ENCODE assay signal across 15 cellular contexts in the genomic region with DNA sequence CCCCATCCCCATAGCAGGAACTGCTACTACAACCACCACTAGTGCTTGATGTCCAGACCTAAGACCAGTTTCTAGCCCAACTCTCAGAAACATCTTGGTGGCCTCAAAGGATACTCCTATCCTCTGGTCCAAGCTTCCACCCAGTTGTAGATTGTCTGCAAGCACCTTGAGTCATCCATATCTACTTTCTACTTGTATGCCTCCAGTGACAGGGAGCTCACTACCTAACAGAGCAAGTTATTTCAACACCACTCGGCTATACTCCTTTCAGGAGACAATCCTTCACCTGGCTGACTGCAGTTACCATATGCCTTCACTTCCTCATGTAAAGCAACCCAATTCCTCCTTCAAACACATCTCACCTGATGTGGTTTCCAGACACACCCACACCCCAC. TPM values are rescaled to one million over a fixed set of nuclear protein-coding genes. Genes with fewer than 3 reads are reported as not detected.
DNase-seq lines count a peak whose midpoint lies in the region; ATAC-seq, FAIRE-seq and TF ChIP-seq lines count a peak whose summit lies in the region.
"Had no signal": no experiment of that assay in that cellular context is flagged by ENCODE, and none has a peak within 500 bp of the region (broad histone marks: within the 10 kb centered on the region; RNA-seq: fewer than 3 reads in every experiment).

No MANE protein-coding gene starts in this region.

- H3K9ac ChIP-seq in HepG2 (ENCODE audit: insufficient read depth, low read depth, low read length), result no peak overlapping the region
- H3K9ac ChIP-seq: parathyroid adenoma had no signal

- CTCF ChIA-PET in HepG2 (lab: Yijun Ruan, JAX; ENCODE audit: low intra/inter-chr PET ratio, low total read pairs), result no interaction called here
- CTCF ChIA-PET in WTC11 (lab: Charles Lee), result interaction anchor here (1.2 to 1.5 kb wide), 2 partner anchors 32 to 37 kb away, joined by 5 to 6 read pairs; no protein-coding TSS in a partner anchor

- FAIRE-seq in HepG2 (lab: Jason Lieb, UNC), result no peak
- FAIRE-seq: G401.6 had no signal

- TF ChIP-seq CTCF in HepG2 (CRISPR knock-in tag; IDR thresholded peaks at IDR 0.05), result no peak
- TF ChIP-seq CTCF in right lobe of liver (IDR thresholded peaks at IDR 0.05), result no peak
- TF ChIP-seq CTCF in WTC11 (IDR thresholded peaks at IDR 0.05), result no peak
- no peak for TF ChIP-seq CTCF in left lung (IDR thresholded peaks at IDR 0.05)
- TF ChIP-seq CTCF in progenitor cell of endocrine pancreas (IDR thresholded peaks at IDR 0.05; ENCODE audit: unreplicated experiment), result no peak

- H3K4me1 Mint-ChIP-seq in WTC11 (peaks cover 53% of the 10 kb centered on the region), progenitor cell of endocrine pancreas (ENCODE audit: low read depth) (peaks cover 8% of the 10 kb centered on the region)

- 100% methylated on average over 1 of the region's 1 CpG for WGBS in HepG2 (ENCODE audit: low lambda C conversion rate)
- no CpG with 5 or more reads among the region's 1 CpG for WGBS in right lobe of liver (ENCODE audit: insufficient coverage, low coverage, low lambda C conversion rate, missing lambda C conversion rate)

- H3K4me3 ChIP-seq in HepG2 (replicated peaks in 1 of 3; ENCODE audit: insufficient read depth in 1 of 3, low read depth in 2 of 3, low read length in 3 of 3) (no peak overlapping the region), right lobe of liver (no peak overlapping the region), left lung (no peak overlapping the region)

- H3K36me3 ChIP-seq in HepG2 (replicated peaks in 1 of 2; ENCODE audit: control insufficient read depth in 1 of 2, insufficient read depth in 2 of 2, low read length in 2 of 2), result peaks cover 12 to 13% of the 10 kb centered on the region in 2 experiments; a peak in 3 of 5 replicates
- H3K36me3 ChIP-seq in right lobe of liver, result peaks cover 0 to 4% (median 0%) of the 10 kb centered on the region in 4 donors
- H3K36me3 ChIP-seq in left lung, result no peaks in the 10 kb centered on the region

- H3K9me3 ChIP-seq in HepG2 (ENCODE audit: low read length) (no peaks in the 10 kb centered on the region), right lobe of liver (no peaks in the 10 kb centered on the region), left lung (no peaks in the 10 kb centered on the region)

- H4K20me1 ChIP-seq in HepG2 (ENCODE audit: insufficient read depth, low read length), result no peaks in the 10 kb centered on the region

- H3K9me3 Mint-ChIP-seq in WTC11 (no peaks in the 10 kb centered on the region), progenitor cell of endocrine pancreas (ENCODE audit: low read depth) (no peaks in the 10 kb centered on the region)

- H3K4me3 Mint-ChIP-seq in WTC11 (no peak overlapping the region), progenitor cell of endocrine pancreas (ENCODE audit: low read depth) (no peak overlapping the region)

- H3K4me2 ChIP-seq in HepG2 (ENCODE audit: low read depth, low read length), result no peak overlapping the region

- POLR2A ChIA-PET in HepG2 (lab: Yijun Ruan, JAX), result no interaction called here
- POLR2A ChIA-PET in WTC11 (lab: Charles Lee), result no interaction called here

- H3K79me2 ChIP-seq in HepG2 (ENCODE audit: insufficient read depth, low read length), result no peaks in the 10 kb centered on the region

- BruUV-seq in HepG2 (replicated peaks; lab: Mats Ljungman, UMichigan), result no TSS peak

- H3K27me3 Mint-ChIP-seq in WTC11 (ENCODE audit: low read depth) (no peaks in the 10 kb centered on the region), progenitor cell of endocrine pancreas (no peaks in the 10 kb centered on the region)

- H3K27ac ChIP-seq in HepG2 (ENCODE audit: extremely low read length, insufficient read depth, low read length) (no peak overlapping the region), right lobe of liver (peak overlapping the region in 1 of 3 donors; percentile 18), left lung (peak overlapping the region; percentile 66 to 78)
- H3K27ac ChIP-seq: epithelial cell of prostate, parathyroid adenoma had no signal

- DNase-seq in HepG2 (ENCODE audit: low spot score) (no peak), right lobe of liver (no peak), WTC11 (ENCODE audit: low spot score) (no peak), left lung (no peak), progenitor cell of endocrine pancreas (ENCODE audit: low spot score, unreplicated experiment) (no peak), A172 (ENCODE audit: low spot score) (no peak)
- DNase-seq in stimulated activated CD4-positive, alpha-beta T cell treated with anti-CD3 and anti-CD28 coated beads, Interleukin-15, amount 100 ng/mL, for 24 hours, result no peak
- DNase-seq: mammary epithelial cell; NCI-H1694 treated with DMSO at 0.1 percent for 48 hours; SHP77 treated with DMSO at 0.1 percent for 48 hours; stimulated activated CD4-positive, alpha-beta T cell treated with anti-CD3 and anti-CD28 coated beads, Interleukin-2, amount 100 ng/mL, for 24 hours had no signal

- ATAC-seq in HepG2 (no peak), right lobe of liver (no peak), WTC11 (no peak), left lung (no peak), GM19455 (IDR thresholded peaks at IDR 0.05; ENCODE audit: unreplicated experiment) (no peak)

- H3K27ac Mint-ChIP-seq in WTC11 (peak overlapping the region; percentile 47), progenitor cell of endocrine pancreas (no peak overlapping the region)

- H2AFZ ChIP-seq in HepG2 (ENCODE audit: low read length), result no peak overlapping the region
- H2AFZ ChIP-seq: parathyroid adenoma had no signal

- H3K36me3 Mint-ChIP-seq in WTC11 (peaks cover 45% of the 10 kb centered on the region), progenitor cell of endocrine pancreas (ENCODE audit: insufficient read depth) (peaks cover 12% of the 10 kb centered on the region)

- TF ChIP-seq RAD21 in HepG2 (CRISPR knock-in tag; IDR thresholded peaks at IDR 0.05), result no peak

- in situ Hi-C loops in HepG2 (cut with HindIII; ENCODE audit: extremely low pct_ligation_motif_present, low pct_unique_long_range_greater_than_20kb), result no loop called here

- H3K4me1 ChIP-seq in HepG2 (ENCODE audit: insufficient read depth, low read length) (peaks cover 16% of the 10 kb centered on the region), right lobe of liver (peaks cover 0 to 23% (median 5%) of the 10 kb centered on the region in 4 donors), left lung (peaks cover 27 to 59% of the 10 kb centered on the region in 2 donors)

- TF ChIP-seq EP300 in HepG2 (IDR thresholded peaks at IDR 0.05; ENCODE audit: low read depth in 2 of 2, low read length in 2 of 2) (no peak), HepG2 (CRISPR knock-in tag; IDR thresholded peaks at IDR 0.05; ENCODE audit: borderline replicate concordance) (no peak)

- intact Hi-C loops in HepG2 (cut with micrococcal nuclease; ENCODE audit: unreplicated experiment) (no loop called here), right lobe of liver (cut with DNase I) (no loop called here), left lung (cut with DNase I) (no loop called here)

- TF ChIP-seq POLR2A in HepG2 (IDR thresholded peaks at IDR 0.05; ENCODE audit: insufficient read depth in 1 of 2, low read depth in 2 of 2, low read length in 2 of 2), result no peak
- TF ChIP-seq POLR2A in right lobe of liver (IDR thresholded peaks at IDR 0.05), result no peak

- H3K27me3 ChIP-seq in HepG2 (ENCODE audit: control insufficient read depth in 1 of 2, insufficient read depth in 2 of 2, low read length in 2 of 2) (no peaks in the 10 kb centered on the region), right lobe of liver (no peaks in the 10 kb centered on the region), left lung (no peaks in the 10 kb centered on the region)

TF ChIP-seq in HepG2, 621 proteins besides CTCF, POLR2A, EP300 and RAD21 (continues in another document):
- TF ChIP-seq ZFP90 (CRISPR knock-in tag; IDR thresholded peaks at IDR 0.05; ENCODE audit: borderline replicate concordance), result no peak
- TF ChIP-seq ZNF672 (CRISPR knock-in tag; IDR thresholded peaks at IDR 0.05), result no peak
- TF ChIP-seq HHEX (CRISPR knock-in tag; IDR thresholded peaks at IDR 0.05), result no peak
- no peak for TF ChIP-seq ZNF629 (CRISPR knock-in tag; conservative IDR thresholded peaks at IDR 0.05)
- TF ChIP-seq ZMYM3 (CRISPR knock-in tag; IDR thresholded peaks at IDR 0.05), result peak; percentile 66

TF ChIP-seq in WTC11, 78 proteins besides CTCF, POLR2A, EP300 and RAD21:
- TF ChIP-seq GTF2I (CRISPR knock-in tag; conservative IDR thresholded peaks at IDR 0.05), result peak; percentile 77; the same call in 1 of the 2 replicates
- no peak for TF ChIP-seq HMGA2 (CRISPR knock-in tag; IDR thresholded peaks at IDR 0.05)
TF ChIP-seq in WTC11: peak in this region for 1.

RNA-seq across cellular contexts. Expression of a gene that starts 49.5 kb away (rescaled TPM):
- total RNA-seq in HepG2 (2016; rRNA removed; fragmentation: Illumina TruSeq; extraction: Trizol) (25.3 and 26.1 TPM in 2 replicates), right lobe of liver (10 to 100 TPM in 2 of 6 experiments, 1 to 10 TPM in 4; 4.8 to 22.8 (median 9.8) TPM), WTC11 (2021) (147 to 155 TPM (median 152 TPM) in 3 replicates), left lung (10 to 100 TPM; 22.9 to 37.1 TPM), progenitor cell of endocrine pancreas (74.0 and 79.2 TPM in 2 replicates)
- total RNA-seq in HepG2 (2016; cell fraction: cytosol; rRNA removed; fragmentation: Illumina TruSeq; extraction: Trizol; ENCODE audit: low read depth), result 11.2 and 11.4 TPM in 2 replicates
- 20.6 and 26.1 TPM in 2 replicates for total RNA-seq in HepG2 (2016; cell fraction: insoluble cytoplasmic fraction; rRNA removed; fragmentation: Illumina TruSeq; extraction: Trizol)
- total RNA-seq in HepG2 (2016; cell fraction: membrane; rRNA removed; fragmentation: Illumina TruSeq; extraction: Trizol), result 25.8 and 29.0 TPM in 2 replicates
- 18.4 and 20.7 TPM in 2 replicates for total RNA-seq in HepG2 (2016; cell fraction: nucleus; rRNA removed; fragmentation: Illumina TruSeq; extraction: Trizol)
- polyA plus RNA-seq in HepG2 (2011; rRNA removed), result 17.0 and 17.5 TPM in 2 replicates
- 8.3 and 13.5 TPM in 2 replicates for polyA plus RNA-seq in HepG2 (2011; cell fraction: cytosol; rRNA removed)
- polyA plus RNA-seq in HepG2 (2011; cell fraction: nucleus; rRNA removed), result 50.3 and 60.7 TPM in 2 replicates
- polyA plus RNA-seq in HepG2 (2012), result 13.5 and 15.6 TPM in 2 replicates
- 6.0 and 6.9 TPM in 2 replicates for polyA plus RNA-seq in HepG2 (2016; cell fraction: cytosol; fragmentation: Illumina TruSeq; extraction: Trizol; ENCODE audit: low read depth)
- polyA plus RNA-seq in HepG2 (2016; cell fraction: insoluble cytoplasmic fraction; fragmentation: Illumina TruSeq; extraction: Trizol; ENCODE audit: low read depth), result 23.7 and 31.0 TPM in 2 replicates
- polyA plus RNA-seq in HepG2 (2016; cell fraction: membrane; fragmentation: Illumina TruSeq; extraction: Trizol; ENCODE audit: low read depth), result 17.2 and 18.2 TPM in 2 replicates
- polyA plus RNA-seq in HepG2 (2016; cell fraction: nucleus; fragmentation: Illumina TruSeq; extraction: Trizol; ENCODE audit: insufficient read depth, low read depth), result 36.9 and 37.0 TPM in 2 replicates
- 53.2 and 72.8 TPM in 2 replicates for polyA minus RNA-seq in HepG2 (2011; rRNA and poly(A)+ RNA removed; ENCODE audit: low replicate concordance)
- polyA minus RNA-seq in HepG2 (2011; cell fraction: cytosol; rRNA and poly(A)+ RNA removed), result 18.0 and 20.7 TPM in 2 replicates
- 21.1 and 21.9 TPM in 2 replicates for polyA minus RNA-seq in HepG2 (2011; cell fraction: nucleus; rRNA and poly(A)+ RNA removed)
- total RNA-seq in A172 (2014; rRNA removed; shearing (Covaris generic)), result 27.7 and 37.2 TPM in 2 replicates
